ENCODE assay signal across 1 cellular context in genomic region chr17:2158011-2158410, GRCh38.
TF ChIP-seq lines count a peak whose summit lies in the region.

No MANE protein-coding gene starts in this region.

TF ChIP-seq in HepG2, 621 proteins besides CTCF, POLR2A, EP300 and RAD21 (continued from another document and continues in another):
- TF ChIP-seq ZNF142 (CRISPR knock-in tag; IDR thresholded peaks at IDR 0.05) (no peak), ZNF362 (CRISPR knock-in tag; IDR thresholded peaks at IDR 0.05; ENCODE audit: borderline replicate concordance) (peak; percentile 58; the same call in 1 of the 2 replicates), ARNT2 (CRISPR knock-in tag; IDR thresholded peaks at IDR 0.05; ENCODE audit: low read depth) (no peak), ZNF775 (CRISPR knock-in tag; IDR thresholded peaks at IDR 0.05; ENCODE audit: borderline replicate concordance) (no peak), CHD2 (IDR thresholded peaks at IDR 0.05; ENCODE audit: low read depth, low read length) (no peak), ZNF557 (CRISPR knock-in tag; IDR thresholded peaks at IDR 0.05) (no peak), PAX8 (CRISPR knock-in tag; IDR thresholded peaks at IDR 0.05; ENCODE audit: borderline replicate concordance) (no peak), KMT2B (CRISPR knock-in tag; IDR thresholded peaks at IDR 0.05) (no peak), ZNF430 (CRISPR knock-in tag; IDR thresholded peaks at IDR 0.05) (no peak), KLF13 (CRISPR knock-in tag; IDR thresholded peaks at IDR 0.05) (no peak), ZBTB14 (CRISPR knock-in tag; IDR thresholded peaks at IDR 0.05) (no peak), SNAPC5 (CRISPR knock-in tag; IDR thresholded peaks at IDR 0.05; ENCODE audit: borderline replicate concordance) (no peak), ZNF10 (CRISPR knock-in tag; IDR thresholded peaks at IDR 0.05; ENCODE audit: borderline replicate concordance, low read depth) (no peak), HOXD1 (CRISPR knock-in tag; IDR thresholded peaks at IDR 0.05) (no peak), MTA3 (CRISPR knock-in tag; IDR thresholded peaks at IDR 0.05) (no peak), CEBPB (IDR thresholded peaks at IDR 0.05; ENCODE audit: borderline replicate concordance, low read depth, low read length) (peak; percentile 99), THAP7 (CRISPR knock-in tag; IDR thresholded peaks at IDR 0.05) (no peak), ZNF850 (CRISPR knock-in tag; conservative IDR thresholded peaks at IDR 0.05) (no peak), TAF15 (IDR thresholded peaks at IDR 0.05; ENCODE audit: low read depth, low read length, poor library complexity, severe bottlenecking) (no peak), KLF9 (CRISPR knock-in tag; IDR thresholded peaks at IDR 0.05; ENCODE audit: low read depth) (no peak), ZNF563 (CRISPR knock-in tag; IDR thresholded peaks at IDR 0.05) (no peak), ZBTB4 (CRISPR knock-in tag; IDR thresholded peaks at IDR 0.05; ENCODE audit: borderline replicate concordance) (no peak), ZNF264 (CRISPR knock-in tag; IDR thresholded peaks at IDR 0.05) (no peak), ZNF275 (CRISPR knock-in tag; IDR thresholded peaks at IDR 0.05; ENCODE audit: borderline replicate concordance) (no peak), THRA (CRISPR knock-in tag; IDR thresholded peaks at IDR 0.05; ENCODE audit: borderline replicate concordance) (0 out of 2 replicates have a peak, but pooled peaks have one; percentile 43), ZNF558 (CRISPR knock-in tag; IDR thresholded peaks at IDR 0.05; ENCODE audit: borderline replicate concordance) (no peak), RFXANK (CRISPR knock-in tag; IDR thresholded peaks at IDR 0.05) (no peak), ZFP37 (CRISPR knock-in tag; IDR thresholded peaks at IDR 0.05; ENCODE audit: borderline replicate concordance) (no peak), CERS6 (CRISPR knock-in tag; IDR thresholded peaks at IDR 0.05) (no peak), KLF6 (CRISPR knock-in tag; IDR thresholded peaks at IDR 0.05) (no peak), RBM22 (optimal IDR thresholded peaks at IDR 0.05; ENCODE audit: low read length) (no peak), NR3C1 (CRISPR knock-in tag; IDR thresholded peaks at IDR 0.05) (no peak), NCOA5 (CRISPR knock-in tag; IDR thresholded peaks at IDR 0.05) (no peak), NFIC (IDR thresholded peaks at IDR 0.05; ENCODE audit: low read length) (no peak), HDAC2 (CRISPR knock-in tag; IDR thresholded peaks at IDR 0.05) (peak; percentile 60; the same call in 1 of the 2 replicates), ZSCAN20 (CRISPR knock-in tag; IDR thresholded peaks at IDR 0.05; ENCODE audit: borderline replicate concordance) (no peak), KDM6A (CRISPR knock-in tag; IDR thresholded peaks at IDR 0.05; ENCODE audit: low read depth) (no peak), ZNF446 (CRISPR knock-in tag; IDR thresholded peaks at IDR 0.05) (no peak), SRY (CRISPR knock-in tag; IDR thresholded peaks at IDR 0.05) (no peak), ZNF337 (CRISPR knock-in tag; IDR thresholded peaks at IDR 0.05; ENCODE audit: borderline replicate concordance, low read depth) (no peak), PBX2 (CRISPR knock-in tag; IDR thresholded peaks at IDR 0.05) (no peak), ZNF788 (CRISPR knock-in tag; IDR thresholded peaks at IDR 0.05; ENCODE audit: borderline replicate concordance) (no peak), SOX13 (IDR thresholded peaks at IDR 0.05) (no peak), SOX13 (CRISPR knock-in tag; conservative IDR thresholded peaks at IDR 0.05 in 1 of 2, IDR thresholded peaks at IDR 0.05 in 1 of 2) (peak in 1 of 2 experiments; percentile 50; a peak in 1 of 4 replicates), ZNF570 (CRISPR knock-in tag; IDR thresholded peaks at IDR 0.05; ENCODE audit: borderline replicate concordance) (no peak), RNF219 (CRISPR knock-in tag; IDR thresholded peaks at IDR 0.05) (no peak), IRX3 (CRISPR knock-in tag; IDR thresholded peaks at IDR 0.05; ENCODE audit: borderline replicate concordance, low read depth) (no peak)
